Comparison of ENCODE assay signal across 1 cellular context in the genomic region with DNA sequence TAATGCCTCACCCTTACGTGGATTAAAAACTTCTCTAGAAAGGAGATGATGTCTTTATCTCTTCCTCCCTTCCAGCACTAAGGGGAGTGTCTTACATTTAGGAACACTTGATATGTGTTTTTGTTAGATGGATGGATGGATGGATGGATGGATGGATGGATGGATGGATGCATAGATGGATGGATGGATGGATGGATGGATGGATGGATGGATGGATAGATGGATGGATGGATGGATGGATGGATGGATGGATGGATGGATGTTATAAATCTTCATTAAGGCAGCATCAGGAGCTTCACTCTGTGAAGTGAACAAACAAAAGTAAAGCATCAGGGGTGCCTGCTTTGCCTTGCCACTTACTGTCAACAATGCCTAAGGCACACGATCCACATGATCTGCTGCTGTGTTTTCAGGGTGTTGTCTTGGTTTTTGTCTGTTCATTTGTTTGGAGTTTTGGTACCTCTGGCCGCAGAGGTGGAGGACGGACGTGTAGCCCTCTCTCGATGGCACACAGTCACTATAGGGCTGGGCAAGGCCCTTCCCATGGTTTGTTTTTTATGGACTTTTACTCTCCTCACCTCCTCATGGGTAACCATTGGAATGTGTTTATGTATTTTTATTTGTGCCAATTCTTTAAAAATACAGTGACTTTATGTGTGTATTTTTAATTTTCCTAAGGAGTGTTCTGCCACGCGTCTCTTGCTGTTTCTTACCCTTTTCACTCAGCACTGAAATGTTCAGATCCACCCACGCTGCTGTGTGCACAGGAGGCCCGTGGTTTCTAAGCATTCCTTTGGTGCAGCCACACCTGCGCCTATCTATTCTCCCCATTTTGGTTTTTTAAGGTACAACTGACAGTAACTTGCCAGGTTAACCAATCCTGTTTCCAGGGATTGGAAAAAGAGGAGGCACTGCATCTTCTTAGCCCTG.
TF ChIP-seq lines count a peak whose summit lies in the region.

No MANE protein-coding gene starts in this region.

TF ChIP-seq in WTC11, 78 proteins besides CTCF, POLR2A, EP300 and RAD21 (continued from another document):
- TF ChIP-seq, protein P1, sequence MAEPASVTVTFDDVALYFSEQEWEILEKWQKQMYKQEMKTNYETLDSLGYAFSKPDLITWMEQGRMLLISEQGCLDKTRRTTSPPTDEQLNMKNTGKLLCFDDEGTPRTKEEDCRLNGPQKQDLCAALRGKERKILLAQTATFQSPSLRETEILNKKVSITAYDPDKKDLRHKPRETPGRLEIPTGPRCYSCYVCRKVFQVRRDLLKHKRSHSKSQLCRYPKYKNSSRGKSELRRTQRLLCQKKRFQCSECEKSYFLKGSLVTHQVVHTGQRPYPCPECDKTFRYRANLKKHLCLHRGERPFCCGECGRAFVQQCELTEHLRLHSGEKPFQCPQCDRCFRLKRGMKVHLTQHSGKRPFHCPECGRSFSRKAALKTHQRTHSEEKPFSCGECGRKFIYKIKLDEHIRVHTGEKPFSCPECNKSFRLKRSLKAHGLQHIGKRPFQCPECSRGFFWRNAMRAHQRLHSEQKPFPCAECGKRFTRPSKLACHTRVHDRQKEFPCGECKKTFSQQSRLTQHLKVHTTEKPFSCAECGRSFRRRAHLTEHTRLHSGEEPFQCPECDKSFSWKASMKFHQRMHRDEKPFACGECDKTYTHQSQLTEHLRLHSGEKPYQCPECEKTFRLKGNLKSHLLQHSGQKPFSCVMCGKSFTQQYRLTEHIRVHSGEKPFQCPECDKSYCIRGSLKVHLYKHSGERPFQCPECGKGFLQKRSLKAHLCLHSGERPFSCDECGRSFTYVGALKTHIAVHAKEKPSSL (CRISPR knock-in tag; conservative IDR thresholded peaks at IDR 0.05) = no peak
- TF ChIP-seq, protein P2, sequence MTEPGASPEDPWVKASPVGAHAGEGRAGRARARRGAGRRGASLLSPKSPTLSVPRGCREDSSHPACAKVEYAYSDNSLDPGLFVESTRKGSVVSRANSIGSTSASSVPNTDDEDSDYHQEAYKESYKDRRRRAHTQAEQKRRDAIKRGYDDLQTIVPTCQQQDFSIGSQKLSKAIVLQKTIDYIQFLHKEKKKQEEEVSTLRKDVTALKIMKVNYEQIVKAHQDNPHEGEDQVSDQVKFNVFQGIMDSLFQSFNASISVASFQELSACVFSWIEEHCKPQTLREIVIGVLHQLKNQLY (CRISPR knock-in tag; IDR thresholded peaks at IDR 0.05) = no peak
- TF ChIP-seq, protein P3, sequence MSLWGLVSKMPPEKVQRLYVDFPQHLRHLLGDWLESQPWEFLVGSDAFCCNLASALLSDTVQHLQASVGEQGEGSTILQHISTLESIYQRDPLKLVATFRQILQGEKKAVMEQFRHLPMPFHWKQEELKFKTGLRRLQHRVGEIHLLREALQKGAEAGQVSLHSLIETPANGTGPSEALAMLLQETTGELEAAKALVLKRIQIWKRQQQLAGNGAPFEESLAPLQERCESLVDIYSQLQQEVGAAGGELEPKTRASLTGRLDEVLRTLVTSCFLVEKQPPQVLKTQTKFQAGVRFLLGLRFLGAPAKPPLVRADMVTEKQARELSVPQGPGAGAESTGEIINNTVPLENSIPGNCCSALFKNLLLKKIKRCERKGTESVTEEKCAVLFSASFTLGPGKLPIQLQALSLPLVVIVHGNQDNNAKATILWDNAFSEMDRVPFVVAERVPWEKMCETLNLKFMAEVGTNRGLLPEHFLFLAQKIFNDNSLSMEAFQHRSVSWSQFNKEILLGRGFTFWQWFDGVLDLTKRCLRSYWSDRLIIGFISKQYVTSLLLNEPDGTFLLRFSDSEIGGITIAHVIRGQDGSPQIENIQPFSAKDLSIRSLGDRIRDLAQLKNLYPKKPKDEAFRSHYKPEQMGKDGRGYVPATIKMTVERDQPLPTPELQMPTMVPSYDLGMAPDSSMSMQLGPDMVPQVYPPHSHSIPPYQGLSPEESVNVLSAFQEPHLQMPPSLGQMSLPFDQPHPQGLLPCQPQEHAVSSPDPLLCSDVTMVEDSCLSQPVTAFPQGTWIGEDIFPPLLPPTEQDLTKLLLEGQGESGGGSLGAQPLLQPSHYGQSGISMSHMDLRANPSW (CRISPR knock-in tag; conservative IDR thresholded peaks at IDR 0.05; ENCODE audit: low read depth) = no peak
- TF ChIP-seq, protein P4, sequence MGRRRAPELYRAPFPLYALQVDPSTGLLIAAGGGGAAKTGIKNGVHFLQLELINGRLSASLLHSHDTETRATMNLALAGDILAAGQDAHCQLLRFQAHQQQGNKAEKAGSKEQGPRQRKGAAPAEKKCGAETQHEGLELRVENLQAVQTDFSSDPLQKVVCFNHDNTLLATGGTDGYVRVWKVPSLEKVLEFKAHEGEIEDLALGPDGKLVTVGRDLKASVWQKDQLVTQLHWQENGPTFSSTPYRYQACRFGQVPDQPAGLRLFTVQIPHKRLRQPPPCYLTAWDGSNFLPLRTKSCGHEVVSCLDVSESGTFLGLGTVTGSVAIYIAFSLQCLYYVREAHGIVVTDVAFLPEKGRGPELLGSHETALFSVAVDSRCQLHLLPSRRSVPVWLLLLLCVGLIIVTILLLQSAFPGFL (CRISPR knock-in tag; IDR thresholded peaks at IDR 0.05; ENCODE audit: borderline replicate concordance) = no peak
- TF ChIP-seq ZNF263 (CRISPR knock-in tag; IDR thresholded peaks at IDR 0.05; ENCODE audit: low read depth) = no peak
- TF ChIP-seq, protein P5, sequence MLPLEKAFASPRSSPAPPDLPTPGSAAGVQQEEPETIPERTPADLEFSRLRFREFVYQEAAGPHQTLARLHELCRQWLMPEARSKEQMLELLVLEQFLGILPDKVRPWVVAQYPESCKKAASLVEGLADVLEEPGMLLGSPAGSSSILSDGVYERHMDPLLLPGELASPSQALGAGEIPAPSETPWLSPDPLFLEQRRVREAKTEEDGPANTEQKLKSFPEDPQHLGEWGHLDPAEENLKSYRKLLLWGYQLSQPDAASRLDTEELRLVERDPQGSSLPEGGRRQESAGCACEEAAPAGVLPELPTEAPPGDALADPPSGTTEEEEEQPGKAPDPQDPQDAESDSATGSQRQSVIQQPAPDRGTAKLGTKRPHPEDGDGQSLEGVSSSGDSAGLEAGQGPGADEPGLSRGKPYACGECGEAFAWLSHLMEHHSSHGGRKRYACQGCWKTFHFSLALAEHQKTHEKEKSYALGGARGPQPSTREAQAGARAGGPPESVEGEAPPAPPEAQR (CRISPR knock-in tag; IDR thresholded peaks at IDR 0.05) = no peak
- no peak for TF ChIP-seq EMX1 (CRISPR knock-in tag; IDR thresholded peaks at IDR 0.05)
- TF ChIP-seq, protein P6, sequence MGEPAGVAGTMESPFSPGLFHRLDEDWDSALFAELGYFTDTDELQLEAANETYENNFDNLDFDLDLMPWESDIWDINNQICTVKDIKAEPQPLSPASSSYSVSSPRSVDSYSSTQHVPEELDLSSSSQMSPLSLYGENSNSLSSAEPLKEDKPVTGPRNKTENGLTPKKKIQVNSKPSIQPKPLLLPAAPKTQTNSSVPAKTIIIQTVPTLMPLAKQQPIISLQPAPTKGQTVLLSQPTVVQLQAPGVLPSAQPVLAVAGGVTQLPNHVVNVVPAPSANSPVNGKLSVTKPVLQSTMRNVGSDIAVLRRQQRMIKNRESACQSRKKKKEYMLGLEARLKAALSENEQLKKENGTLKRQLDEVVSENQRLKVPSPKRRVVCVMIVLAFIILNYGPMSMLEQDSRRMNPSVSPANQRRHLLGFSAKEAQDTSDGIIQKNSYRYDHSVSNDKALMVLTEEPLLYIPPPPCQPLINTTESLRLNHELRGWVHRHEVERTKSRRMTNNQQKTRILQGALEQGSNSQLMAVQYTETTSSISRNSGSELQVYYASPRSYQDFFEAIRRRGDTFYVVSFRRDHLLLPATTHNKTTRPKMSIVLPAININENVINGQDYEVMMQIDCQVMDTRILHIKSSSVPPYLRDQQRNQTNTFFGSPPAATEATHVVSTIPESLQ (CRISPR knock-in tag; IDR thresholded peaks at IDR 0.05) = no peak
- no peak for TF ChIP-seq ZNF671 (CRISPR knock-in tag; IDR thresholded peaks at IDR 0.05)
